In genomic region chr5:13558408-13558807, GRCh38 we compare ENCODE assay signal across 19 cellular contexts.
"Had no signal": no experiment of that assay in that cellular context is flagged by ENCODE, and none has a peak within 500 bp of the region (broad histone marks: within the 10 kb centered on the region; RNA-seq: fewer than 3 reads in every experiment).

No MANE protein-coding gene starts in this region.

- H3K9me3 ChIP-seq: SK-N-SH had no signal

- DNase-seq: KBM-7, MM.1S, NCI-H1092 treated with DMSO at 0.1 percent for 48 hours, NCI-H1417, NCI-H1436 treated with DMSO at 0.1 percent for 48 hours, NCI-H1694, NCI-H187 treated with DMSO at 0.1 percent for 48 hours, NCI-H2029 treated with DMSO at 0.1 percent for 48 hours, NCI-H2171 treated with DMSO at 0.1 percent for 48 hours, NCI-H345, NCI-H446 treated with DMSO at 0.1 percent for 48 hours, NCI-H510A treated with DMSO at 0.1 percent for 48 hours, NCI-H526 treated with DMSO at 0.1 percent for 48 hours, NCI-H748 treated with DMSO at 0.1 percent for 48 hours, SHP77, SK-N-SH, SW 1271 had no signal

- H3K4me2 ChIP-seq: SK-N-SH had no signal

- H3K27ac ChIP-seq: HL-60, RWPE1 had no signal

- H3K9ac ChIP-seq: SK-N-SH had no signal
